Comparison of ENCODE assay signal across 8 cellular contexts in the genomic region with DNA sequence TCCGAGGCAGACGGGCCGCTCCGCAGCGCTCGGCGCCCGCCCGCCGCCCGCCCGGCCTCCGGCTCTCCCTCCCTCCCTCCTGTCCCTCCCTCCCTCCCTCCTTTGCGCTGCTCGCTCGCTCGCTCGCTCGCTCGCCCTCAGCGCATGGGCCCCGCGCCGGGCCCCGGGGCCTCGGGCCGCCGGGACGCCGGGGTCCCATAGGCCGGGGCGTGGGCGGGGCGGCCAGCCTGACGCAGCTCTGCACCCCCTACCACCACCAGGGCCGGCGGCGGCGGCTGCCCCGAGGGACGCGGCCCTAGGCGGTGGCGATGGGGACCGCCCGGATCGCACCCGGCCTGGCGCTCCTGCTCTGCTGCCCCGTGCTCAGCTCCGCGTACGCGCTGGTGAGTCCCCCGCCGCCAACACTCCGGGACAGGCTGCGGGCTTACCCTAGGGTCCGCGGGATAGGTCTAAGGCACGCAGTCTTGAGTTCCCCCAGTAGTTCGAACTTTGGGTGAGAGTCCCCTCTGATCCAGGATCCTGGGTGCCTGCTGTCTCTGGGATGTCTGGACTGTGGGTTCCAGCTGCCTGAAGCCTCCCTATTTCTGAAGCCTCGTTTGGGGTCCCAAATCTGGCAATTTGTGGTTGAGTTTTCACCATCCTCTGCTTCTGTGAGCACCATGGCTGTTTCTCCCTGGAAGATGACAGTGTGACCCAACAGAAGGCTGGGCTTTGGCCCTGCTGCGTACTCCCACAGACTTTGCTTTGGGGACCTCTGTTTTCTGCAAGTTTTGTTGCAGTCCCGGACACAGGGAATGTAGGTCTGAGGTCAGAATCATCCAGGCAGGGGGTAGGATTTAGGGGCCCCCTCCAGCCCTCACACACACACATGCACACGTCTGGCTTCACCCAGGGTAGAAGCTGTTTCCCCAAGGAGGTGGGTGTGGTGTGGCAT. TPM values are rescaled to one million over a fixed set of nuclear protein-coding genes. Genes with fewer than 3 reads are reported as not detected.
A peak's percentile ranks its signal among the peaks of the same experiment; 100 is the strongest.
DNase-seq lines count a peak whose midpoint lies in the region; ATAC-seq and TF ChIP-seq lines count a peak whose summit lies in the region.

No MANE protein-coding gene starts in this region.

- H3K9me3 Mint-ChIP-seq in activated CD4-positive, alpha-beta T cell treated with anti-CD3 and anti-CD28 coated beads for 36 hours (ENCODE audit: low read depth), result no peaks in the 10 kb centered on the region
- H3K9me3 Mint-ChIP-seq in activated naive CD4-positive, alpha-beta T cell treated with anti-CD3 and anti-CD28 coated beads, Interleukin-2, amount 50 U/mL, for 72 hours, result no peaks in the 10 kb centered on the region

- no peak overlapping the region for H3K27ac ChIP-seq in iPS-20b (ENCODE audit: low read length)
- peak overlapping the region; percentile 84 for H3K27ac ChIP-seq in suprapubic skin

- no peak for TF ChIP-seq CTCF in suprapubic skin (IDR thresholded peaks at IDR 0.05)

- peaks cover 33% of the 10 kb centered on the region for H3K27me3 Mint-ChIP-seq in activated CD4-positive, alpha-beta T cell treated with anti-CD3 and anti-CD28 coated beads for 36 hours

- 42% methylated on average over 8 of the region's 66 CpGs for WGBS in suprapubic skin

- H3K4me3 Mint-ChIP-seq in activated CD4-positive, alpha-beta T cell treated with anti-CD3 and anti-CD28 coated beads for 36 hours, result no peak overlapping the region

- ATAC-seq in activated CD4-positive, alpha-beta T cell treated with anti-CD3 and anti-CD28 coated beads for 36 hours, result peak; percentile 57
- peak; percentile 34 to 53 for ATAC-seq in activated naive CD4-positive, alpha-beta T cell treated with anti-CD3 and anti-CD28 coated beads, Interleukin-2, amount 50 U/mL, for 72 hours
- no peak for ATAC-seq in HG03175 (IDR thresholded peaks at IDR 0.05; ENCODE audit: unreplicated experiment)

- no peaks in the 10 kb centered on the region for H3K9me3 ChIP-seq in iPS-20b (ENCODE audit: insufficient read depth, low read depth, low read length)
- H3K9me3 ChIP-seq in suprapubic skin, result no peaks in the 10 kb centered on the region

- no peaks in the 10 kb centered on the region for H3K36me3 Mint-ChIP-seq in activated CD4-positive, alpha-beta T cell treated with anti-CD3 and anti-CD28 coated beads for 36 hours (ENCODE audit: low read depth)
- H3K36me3 Mint-ChIP-seq in activated naive CD4-positive, alpha-beta T cell treated with anti-CD3 and anti-CD28 coated beads, Interleukin-2, amount 50 U/mL, for 72 hours, result peaks cover 0 to 7% of the 10 kb centered on the region in 2 donors

- peak overlapping the region; percentile 61 for H3K4me3 ChIP-seq in iPS-20b (ENCODE audit: low read length)
- H3K4me3 ChIP-seq in suprapubic skin, result peak overlapping the region; percentile 74

- H3K27ac Mint-ChIP-seq in activated CD4-positive, alpha-beta T cell treated with anti-CD3 and anti-CD28 coated beads for 36 hours, result no peak overlapping the region
- no peak overlapping the region for H3K27ac Mint-ChIP-seq in activated naive CD4-positive, alpha-beta T cell treated with anti-CD3 and anti-CD28 coated beads, Interleukin-2, amount 50 U/mL, for 72 hours

- DNase-seq in activated CD4-positive, alpha-beta T cell treated with anti-CD3 and anti-CD28 coated beads for 36 hours, result peak; percentile 49
- no peak for DNase-seq in activated CD4-positive, alpha-beta T cell treated with anti-CD3 and anti-CD28 coated beads for 1 hour
- DNase-seq in activated naive CD4-positive, alpha-beta T cell treated with anti-CD3 and anti-CD28 coated beads, Interleukin-2, amount 50 U/mL, for 72 hours (ENCODE audit: low spot score in 2 of 2), result no peak
- DNase-seq in suprapubic skin (ENCODE audit: low spot score in 2 of 2), result no peak
- DNase-seq in LoVo (ENCODE audit: low spot score), result no peak
- DNase-seq in GM19240 (ENCODE audit: insufficient read length, low spot score), result no peak

- POLR2A ChIA-PET in activated CD4-positive, alpha-beta T cell treated with anti-CD3 and anti-CD28 coated beads for 36 hours (lab: Charles Lee), result no interaction called here

- H3K4me1 ChIP-seq in iPS-20b (ENCODE audit: insufficient read depth, low read length) (peaks cover 10% of the 10 kb centered on the region; the same call in 1 of the 2 replicates), suprapubic skin (peaks cover 28% of the 10 kb centered on the region)

- intact Hi-C loops in activated CD4-positive, alpha-beta T cell treated with anti-CD3 and anti-CD28 coated beads for 36 hours (cut with DNase I, micrococcal nuclease), result no loop called here

- CTCF ChIA-PET in activated CD4-positive, alpha-beta T cell treated with anti-CD3 and anti-CD28 coated beads for 36 hours (lab: Charles Lee), result interaction anchor here (0.6 kb wide), 1 partner anchor 103 kb away, joined by 4 read pairs; no protein-coding TSS in a partner anchor

- H3K36me3 ChIP-seq in iPS-20b (ENCODE audit: insufficient read depth, low read depth, low read length) (no peaks in the 10 kb centered on the region), suprapubic skin (no peaks in the 10 kb centered on the region)

- TF ChIP-seq POLR2A in suprapubic skin (IDR thresholded peaks at IDR 0.05), result no peak

- no peaks in the 10 kb centered on the region for H3K4me1 Mint-ChIP-seq in activated CD4-positive, alpha-beta T cell treated with anti-CD3 and anti-CD28 coated beads for 36 hours

- H3K27me3 ChIP-seq in iPS-20b (ENCODE audit: insufficient read depth, low read length), result peaks cover 92% of the 10 kb centered on the region
- H3K27me3 ChIP-seq in suprapubic skin, result peaks cover 42% of the 10 kb centered on the region

- no peak overlapping the region for H3K9ac ChIP-seq in iPS-20b (ENCODE audit: low read depth, low read length)

- TF ChIP-seq EP300 in suprapubic skin (IDR thresholded peaks at IDR 0.05), result no peak

RNA-seq across cellular contexts. Expression of a gene that starts 6.0 kb away (rescaled TPM):
- not detected for total RNA-seq in activated CD4-positive, alpha-beta T cell treated with anti-CD3 and anti-CD28 coated beads for 36 hours
- not detected for total RNA-seq in activated naive CD4-positive, alpha-beta T cell treated with anti-CD3 and anti-CD28 coated beads, Interleukin-2, amount 50 U/mL, for 72 hours
- 1 to 10 TPM; 1.1 to 4.2 (median 3.0) TPM for total RNA-seq in suprapubic skin

RNA-seq across cellular contexts. Expression of a gene that starts 20.3 kb away (rescaled TPM):
- not detected for total RNA-seq in activated CD4-positive, alpha-beta T cell treated with anti-CD3 and anti-CD28 coated beads for 36 hours
- not detected for total RNA-seq in activated naive CD4-positive, alpha-beta T cell treated with anti-CD3 and anti-CD28 coated beads, Interleukin-2, amount 50 U/mL, for 72 hours
- 1 to 10 TPM in 1 of 4 donors, not detected in 3; 1.4 TPM for total RNA-seq in suprapubic skin
